Comparison of ENCODE assay signal across 8 cellular contexts in genomic region chr17:38883592-38884526, GRCh38. TPM values are rescaled to one million over a fixed set of nuclear protein-coding genes. Genes with fewer than 3 reads are reported as not detected.
A peak's percentile ranks its signal among the peaks of the same experiment; 100 is the strongest.
DNase-seq lines count a peak whose midpoint lies in the region; ATAC-seq and TF ChIP-seq lines count a peak whose summit lies in the region.
"Had no signal": no experiment of that assay in that cellular context is flagged by ENCODE, and none has a peak within 500 bp of the region (broad histone marks: within the 10 kb centered on the region; RNA-seq: fewer than 3 reads in every experiment).

No MANE protein-coding gene starts in this region.

- no peak for TF ChIP-seq CTCF in hepatocyte (IDR thresholded peaks at IDR 0.05; ENCODE audit: poor library complexity)

- H3K27ac ChIP-seq in adipose tissue (ENCODE audit: low read depth, low read length) (peak overlapping the region; percentile 39), hepatocyte (peak overlapping the region; percentile 84)

- H3K36me3 Mint-ChIP-seq in stimulated activated naive B cell treated with anti-CD40 and anti-IgM and Interleukin-4, amounts not matched to agents 10 μg/mL and 1 μg/mL and 100 μg/mL, for 72 hours = peaks cover 44 to 60% of the 10 kb centered on the region in 2 donors

- H3K36me3 ChIP-seq in hepatocyte (replicated peaks; ENCODE audit: insufficient read depth, low read depth) = no peaks in the 10 kb centered on the region

- WGBS in adipose tissue, 3 donors = 29 to 71% (median 37%) methylated on average over 18 to 19 of the region's 19 CpGs
- WGBS in hepatocyte (ENCODE audit: low lambda C conversion rate, missing lambda C conversion rate) = 81% methylated on average over 17 of the region's 19 CpGs

- no peaks in the 10 kb centered on the region for H3K27me3 Mint-ChIP-seq in stimulated activated naive B cell treated with anti-CD40 and anti-IgM and Interleukin-4, amounts not matched to agents 10 μg/mL and 1 μg/mL and 100 μg/mL, for 72 hours

- H3K79me2 ChIP-seq in hepatocyte = peaks cover 97% of the 10 kb centered on the region

- no peak overlapping the region for H3K4me3 ChIP-seq in Jurkat, Clone E6-1 (ENCODE audit: low read length)
- no peak overlapping the region for H3K4me3 ChIP-seq in hepatocyte

- peak overlapping the region; percentile 59 to 66 for H3K4me3 Mint-ChIP-seq in stimulated activated naive B cell treated with anti-CD40 and anti-IgM and Interleukin-4, amounts not matched to agents 10 μg/mL and 1 μg/mL and 100 μg/mL, for 72 hours

- peak overlapping the region; percentile 85 for H3K27ac Mint-ChIP-seq in stimulated activated naive B cell treated with anti-CD40 and anti-IgM and Interleukin-4, amounts not matched to agents 10 μg/mL and 1 μg/mL and 100 μg/mL, for 72 hours

- peaks cover 79% of the 10 kb centered on the region for H3K4me1 ChIP-seq in hepatocyte (ENCODE audit: insufficient read depth)

- peaks cover 44 to 71% of the 10 kb centered on the region in 2 donors for H3K4me1 Mint-ChIP-seq in stimulated activated naive B cell treated with anti-CD40 and anti-IgM and Interleukin-4, amounts not matched to agents 10 μg/mL and 1 μg/mL and 100 μg/mL, for 72 hours

- H3K27me3 ChIP-seq in hepatocyte = no peaks in the 10 kb centered on the region

- ATAC-seq in stimulated activated naive B cell treated with anti-CD40 and anti-IgM and Interleukin-4, amounts not matched to agents 10 μg/mL and 1 μg/mL and 100 μg/mL, for 72 hours (replicated peaks) = peak; percentile 65 to 85
- ATAC-seq in HG02885 (IDR thresholded peaks at IDR 0.05; ENCODE audit: poor library complexity, unreplicated experiment) = no peak

- peak overlapping the region; percentile 65 for H3K4me2 ChIP-seq in hepatocyte

- no peaks in the 10 kb centered on the region for H3K9me3 ChIP-seq in hepatocyte (ENCODE audit: low read depth)

- no peaks in the 10 kb centered on the region for H3K9me3 Mint-ChIP-seq in stimulated activated naive B cell treated with anti-CD40 and anti-IgM and Interleukin-4, amounts not matched to agents 10 μg/mL and 1 μg/mL and 100 μg/mL, for 72 hours

- peaks cover 98% of the 10 kb centered on the region for H4K20me1 ChIP-seq in hepatocyte (ENCODE audit: insufficient read depth, poor library complexity, severe bottlenecking)

- no peak overlapping the region for H2AFZ ChIP-seq in hepatocyte

- no peaks in the 10 kb centered on the region for H3K9me2 ChIP-seq in hepatocyte (replicated peaks; ENCODE audit: insufficient read depth)

- DNase-seq in Jurkat, Clone E6-1 (ENCODE audit: low read depth, low spot score) = peak; percentile 60
- DNase-seq in hepatocyte (ENCODE audit: low spot score) (peak; percentile 7), glomerular visceral epithelial cell (ENCODE audit: extremely low spot score) (no peak), hepatic stellate cell (ENCODE audit: low spot score) (no peak)
- no peak for DNase-seq in stimulated activated naive B cell treated with anti-CD40 and anti-IgM and Interleukin-4, amounts not matched to agents 10 μg/mL and 1 μg/mL and 100 μg/mL, for 72 hours
- DNase-seq: SHP77 treated with DMSO at 0.1 percent for 48 hours had no signal

RNA-seq across cellular contexts. Expression of gene LASP1, which starts 14.0 kb away (rescaled TPM):
- polyA plus RNA-seq in Jurkat, Clone E6-1 (2012; ENCODE audit: insufficient read depth, insufficient read length) = 90.9 TPM
- 10 to 100 TPM; 49.1 to 90.6 (median 67.3) TPM for polyA plus RNA-seq in adipose tissue
- total RNA-seq in hepatocyte = 214 and 238 TPM in 2 replicates
- 131 and 141 TPM in 2 replicates for polyA plus RNA-seq in hepatocyte

RNA-seq across cellular contexts. Expression of gene RPL23, which starts 30.3 kb away (rescaled TPM):
- 2,665 TPM for polyA plus RNA-seq in Jurkat, Clone E6-1 (2012; ENCODE audit: insufficient read depth, insufficient read length)
- polyA plus RNA-seq in adipose tissue (1,000 to 10,000 TPM; 1,758 to 5,491 (median 3,544) TPM), hepatocyte (479 and 491 TPM in 2 replicates)
- 1,384 and 1,482 TPM in 2 replicates for total RNA-seq in hepatocyte

RNA-seq across cellular contexts. Expression of gene CWC25, which starts 58.7 kb away (rescaled TPM):
- polyA plus RNA-seq in Jurkat, Clone E6-1 (2012; ENCODE audit: insufficient read depth, insufficient read length) = 30.7 TPM
- polyA plus RNA-seq in adipose tissue (10 to 100 TPM in 2 of 3 donors, 1 to 10 TPM in 1; 9.6 to 19.8 (median 19.3) TPM), hepatocyte (16.5 and 18.5 TPM in 2 replicates)
- 10.0 and 11.0 TPM in 2 replicates for total RNA-seq in hepatocyte

Comparison
In these comparisons a context has a peak if more than half of its experiments do, and no peak if none do; other contexts are left out.
1. DNase-seq: peak in Jurkat, Clone E6-1 (single experiment) and hepatocyte (single experiment); none in stimulated activated naive B cell treated with anti-CD40 and anti-IgM and Interleukin-4, amounts not matched to agents 10 μg/mL and 1 μg/mL and 100 μg/mL, for 72 hours (single experiment), glomerular visceral epithelial cell (single experiment) and hepatic stellate cell (single experiment).